In the genomic region with DNA sequence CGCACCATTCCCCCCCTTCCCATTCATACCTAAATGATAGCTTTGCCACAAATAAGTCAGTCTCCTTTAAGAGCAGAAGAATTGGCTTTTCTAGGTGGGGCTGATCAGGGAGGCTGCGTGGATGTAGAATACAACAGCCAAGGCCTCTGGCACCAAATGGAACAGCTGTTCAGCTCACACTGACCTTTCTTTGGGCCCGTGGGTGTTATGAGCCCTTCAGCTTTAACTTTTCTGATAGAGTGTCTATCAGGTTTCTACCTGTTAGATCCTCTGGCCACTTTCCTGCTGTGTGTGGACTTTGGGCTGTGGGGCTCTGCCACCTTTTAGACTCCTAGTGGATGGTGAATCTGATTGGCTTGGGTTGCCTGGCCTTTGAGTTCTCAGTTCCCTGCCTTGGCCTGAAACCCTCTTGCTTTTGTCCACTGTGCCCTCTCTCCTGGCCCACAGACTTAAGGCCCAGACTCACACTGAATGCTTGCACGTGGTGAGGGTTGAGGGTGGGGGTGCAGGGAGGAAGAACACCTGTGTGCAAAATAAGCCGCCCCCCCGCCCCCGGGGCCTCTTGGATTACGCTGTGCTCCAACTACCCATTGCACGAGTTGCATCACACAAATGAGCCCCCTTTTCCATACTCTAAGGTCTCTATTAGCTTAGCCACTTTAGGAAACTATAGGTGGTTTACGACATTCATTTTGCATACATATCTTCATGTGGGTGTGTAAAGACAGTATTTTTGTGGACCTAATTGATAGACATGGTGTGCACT, we compare ENCODE assay signal across 8 cellular contexts. TPM values are rescaled to one million over a fixed set of nuclear protein-coding genes. Genes with fewer than 3 reads are reported as not detected.
DNase-seq lines count a peak whose midpoint lies in the region; ATAC-seq and TF ChIP-seq lines count a peak whose summit lies in the region.

No MANE protein-coding gene starts in this region.

- H3K4me2 ChIP-seq in mesendoderm (ENCODE audit: low read length): no peak overlapping the region

- H4K5ac ChIP-seq in mesendoderm (ENCODE audit: low read length): no peak overlapping the region

- H3K36me3 Mint-ChIP-seq in T-helper 2 cell treated with Interferon-gamma antibody and Interleukin-4, amounts not matched to agents 5 μg/mL and 100 μg/mL, for 36 hours (ENCODE audit: low read depth): peaks cover 17% of the 10 kb centered on the region

- no peak for TF ChIP-seq CTCF in choroid plexus epithelial cell (conservative IDR thresholded peaks at IDR 0.05; ENCODE audit: low read depth, low read length)

- H3K4me3 ChIP-seq in choroid plexus epithelial cell (ENCODE audit: low read depth, low read length): peak overlapping the region; percentile 76
- H3K4me3 ChIP-seq in mesendoderm (ENCODE audit: low read length): no peak overlapping the region

- H3K4ac ChIP-seq in mesendoderm (ENCODE audit: low read depth, low read length): peak overlapping the region; percentile 4

- peaks cover 36% of the 10 kb centered on the region for H3K4me1 Mint-ChIP-seq in T-helper 2 cell treated with Interferon-gamma antibody and Interleukin-4, amounts not matched to agents 5 μg/mL and 100 μg/mL, for 36 hours (ENCODE audit: low read depth)
- peaks cover 27% of the 10 kb centered on the region for H3K4me1 Mint-ChIP-seq in stimulated activated naive CD8-positive, alpha-beta T cell treated with anti-CD3 and anti-CD28 coated beads, Interleukin-15, amount 100 ng/mL, for 72 hours

- no peaks in the 10 kb centered on the region for H3K79me1 ChIP-seq in mesendoderm (ENCODE audit: low read length)

- peak overlapping the region; percentile 98 for H3K27ac Mint-ChIP-seq in T-helper 2 cell treated with Interferon-gamma antibody and Interleukin-4, amounts not matched to agents 5 μg/mL and 100 μg/mL, for 36 hours
- H3K27ac Mint-ChIP-seq in stimulated activated naive CD8-positive, alpha-beta T cell treated with anti-CD3 and anti-CD28 coated beads, Interleukin-15, amount 100 ng/mL, for 72 hours: peak overlapping the region; percentile 94 to 98

- H2BK5ac ChIP-seq in mesendoderm (ENCODE audit: low read length): peak overlapping the region; percentile 54

- peak overlapping the region; percentile 83 for H3K27ac ChIP-seq in mesendoderm (ENCODE audit: low read depth, low read length)

- H3K9ac ChIP-seq in mesendoderm (ENCODE audit: low read length): peak overlapping the region; percentile 58

- no peaks in the 10 kb centered on the region for H3K27me3 ChIP-seq in mesendoderm (ENCODE audit: insufficient read depth, low read length, poor library complexity)

- peak overlapping the region; percentile 78 for H3K56ac ChIP-seq in mesendoderm (ENCODE audit: low read length)

- DNase-seq in NCI-H82 (lab: John Stamatoyannopoulos, UW) (peak; percentile 76), NCI-H82 treated with DMSO at 0.1 percent for 48 hours (lab: John Stamatoyannopoulos, UW; ENCODE audit: unreplicated experiment) (no peak), choroid plexus epithelial cell (ENCODE audit: low read depth) (no peak), mesendoderm (peak; percentile 42), HPDE6-E6E7 (ENCODE audit: extremely low spot score) (no peak), NOMO-1 treated with DMSO at 0.1 percent for 48 hours (lab: John Stamatoyannopoulos, UW; ENCODE audit: unreplicated experiment) (no peak)
- DNase-seq in T-helper 2 cell treated with Interferon-gamma antibody and Interleukin-4, amounts not matched to agents 5 μg/mL and 100 μg/mL, for 36 hours (ENCODE audit: low spot score): peak; percentile 17
- peak; percentile 51 to 69 for DNase-seq in stimulated activated naive CD8-positive, alpha-beta T cell treated with anti-CD3 and anti-CD28 coated beads, Interleukin-15, amount 100 ng/mL, for 72 hours

- H3K4me1 ChIP-seq in mesendoderm (ENCODE audit: control insufficient read depth, low read depth, low read length): peaks cover 2% of the 10 kb centered on the region

- peak overlapping the region; percentile 66 for H2BK120ac ChIP-seq in mesendoderm (ENCODE audit: low read depth, low read length)

- H3K36me3 ChIP-seq in mesendoderm (ENCODE audit: control insufficient read depth, insufficient read depth, low read length): no peaks in the 10 kb centered on the region

- H2AK5ac ChIP-seq in mesendoderm (ENCODE audit: low read length): no peak overlapping the region

- no peak overlapping the region for H2BK15ac ChIP-seq in mesendoderm (replicated peaks; ENCODE audit: low read depth)

- peak overlapping the region; percentile 54 for H3K18ac ChIP-seq in mesendoderm (ENCODE audit: low read length)

- peaks cover 14% of the 10 kb centered on the region for H3K79me2 ChIP-seq in mesendoderm (ENCODE audit: control insufficient read depth, insufficient read depth, low read length)

- peak; percentile 34 for ATAC-seq in stimulated activated naive CD8-positive, alpha-beta T cell treated with anti-CD3 and anti-CD28 coated beads, Interleukin-15, amount 100 ng/mL, for 72 hours

- no CpG with 5 or more reads among the region's 10 CpGs for WGBS in mesendoderm (ENCODE audit: extremely low coverage, insufficient coverage, low lambda C conversion rate)

- H3K23ac ChIP-seq in mesendoderm (ENCODE audit: low read length): no peak overlapping the region

- no peaks in the 10 kb centered on the region for H3K9me3 Mint-ChIP-seq in T-helper 2 cell treated with Interferon-gamma antibody and Interleukin-4, amounts not matched to agents 5 μg/mL and 100 μg/mL, for 36 hours
- no peaks in the 10 kb centered on the region for H3K9me3 Mint-ChIP-seq in stimulated activated naive CD8-positive, alpha-beta T cell treated with anti-CD3 and anti-CD28 coated beads, Interleukin-15, amount 100 ng/mL, for 72 hours

- H4K8ac ChIP-seq in mesendoderm (ENCODE audit: low read depth, low read length): no peak overlapping the region

- peak overlapping the region; percentile 83 for H3K4me3 Mint-ChIP-seq in T-helper 2 cell treated with Interferon-gamma antibody and Interleukin-4, amounts not matched to agents 5 μg/mL and 100 μg/mL, for 36 hours
- peak overlapping the region; percentile 84 to 92 for H3K4me3 Mint-ChIP-seq in stimulated activated naive CD8-positive, alpha-beta T cell treated with anti-CD3 and anti-CD28 coated beads, Interleukin-15, amount 100 ng/mL, for 72 hours

- no peaks in the 10 kb centered on the region for H3K27me3 Mint-ChIP-seq in T-helper 2 cell treated with Interferon-gamma antibody and Interleukin-4, amounts not matched to agents 5 μg/mL and 100 μg/mL, for 36 hours (ENCODE audit: low read depth)
- H3K27me3 Mint-ChIP-seq in stimulated activated naive CD8-positive, alpha-beta T cell treated with anti-CD3 and anti-CD28 coated beads, Interleukin-15, amount 100 ng/mL, for 72 hours: no peaks in the 10 kb centered on the region

RNA-seq across cellular contexts. Expression of a gene that starts 1.3 kb away (rescaled TPM):
- 18.5 TPM for polyA plus RNA-seq in mesendoderm (2013, experiment 1 of 2)
- polyA plus RNA-seq in mesendoderm (2013, experiment 2 of 2): 19.7 TPM

Comparison
In these comparisons a context has a peak if more than half of its experiments do, and no peak if none do; other contexts are left out.
1. DNase-seq: peak in NCI-H82 (single experiment), T-helper 2 cell treated with Interferon-gamma antibody and Interleukin-4, amounts not matched to agents 5 μg/mL and 100 μg/mL, for 36 hours (single experiment), mesendoderm (single experiment) and stimulated activated naive CD8-positive, alpha-beta T cell treated with anti-CD3 and anti-CD28 coated beads, Interleukin-15, amount 100 ng/mL, for 72 hours (2 of 2); none in NCI-H82 treated with DMSO at 0.1 percent for 48 hours (single experiment), choroid plexus epithelial cell (single experiment), HPDE6-E6E7 (single experiment) and NOMO-1 treated with DMSO at 0.1 percent for 48 hours (single experiment).